Comparison of ENCODE assay signal across 8 cellular contexts in genomic region chr1:223129229-223129851, GRCh38. TPM values are rescaled to one million over a fixed set of nuclear protein-coding genes. Genes with fewer than 3 reads are reported as not detected.
DNase-seq lines count a peak whose midpoint lies in the region; ATAC-seq and TF ChIP-seq lines count a peak whose summit lies in the region.

No MANE protein-coding gene starts in this region.

- H3K9me3 ChIP-seq in iPS-18c (ENCODE audit: control insufficient read depth, insufficient read depth, low read length): no peaks in the 10 kb centered on the region

- POLR2A ChIA-PET in T-cell (lab: Charles Lee): no interaction called here

- H3K36me3 Mint-ChIP-seq in T-cell: peaks cover 5% of the 10 kb centered on the region

- TF ChIP-seq POLR2A in GM18505 (IDR thresholded peaks at IDR 0.05; ENCODE audit: borderline replicate concordance, extremely low read depth, insufficient read depth, insufficient read length): no peak

- peaks cover 4 to 6% of the 10 kb centered on the region in 2 donors for H3K27me3 Mint-ChIP-seq in T-cell

- H3K4me1 Mint-ChIP-seq in T-cell: peaks cover 8 to 23% (median 21%) of the 10 kb centered on the region in 3 donors

- peak overlapping the region; percentile 50 for H3K4me3 ChIP-seq in iPS-18c (ENCODE audit: insufficient read depth, low read depth, low read length)

- no peaks in the 10 kb centered on the region for H3K9me3 Mint-ChIP-seq in T-cell

- DNase-seq in D341Med (ENCODE audit: low spot score): peak; percentile 74
- DNase-seq in T-cell: peak in 30 of 34 experiments; percentile 16 to 70 (median 46)
- DNase-seq in astrocyte of the hippocampus (ENCODE audit: low read depth, low spot score): peak; percentile 76
- DNase-seq in stimulated activated CD4-positive, alpha-beta T cell treated with anti-CD3 and anti-CD28 coated beads, Interleukin-12 subunit alpha, Interleukin-12 subunit beta, amount 100 ng/mL, for 24 hours (ENCODE audit: low read depth in 2 of 2): peak; percentile 39 to 70
- no peak for DNase-seq in DMS114 treated with DMSO at 0.1 percent for 48 hours (lab: John Stamatoyannopoulos, UW; ENCODE audit: unreplicated experiment)

- peak overlapping the region in 2 of 3 donors; percentile 48 for H3K4me3 Mint-ChIP-seq in T-cell

- CTCF ChIA-PET in T-cell (lab: Charles Lee): interaction anchor here (0.5 to 1.4 kb wide), 11 partner anchors 8 to 992 kb away, joined by 3 to 12 read pairs (median 3); no protein-coding TSS in a partner anchor

- H3K27ac Mint-ChIP-seq in T-cell: peak overlapping the region in 1 of 2 donors; percentile 57

- peak; percentile 69 for ATAC-seq in HG02678 (IDR thresholded peaks at IDR 0.05; ENCODE audit: unreplicated experiment)
- ATAC-seq in T-cell (replicated peaks in 1 of 4): peak; percentile 58 to 73 (median 66)
- no peak for ATAC-seq in GM18505 (IDR thresholded peaks at IDR 0.05; ENCODE audit: unreplicated experiment)

RNA-seq across cellular contexts. Expression of gene TLR5, which starts 13.7 kb away (rescaled TPM):
- 1 to 10 TPM; 2.5 to 8.1 (median 3.8) TPM for total RNA-seq in T-cell
